Comparison of ENCODE assay signal across 8 cellular contexts in the genomic region with DNA sequence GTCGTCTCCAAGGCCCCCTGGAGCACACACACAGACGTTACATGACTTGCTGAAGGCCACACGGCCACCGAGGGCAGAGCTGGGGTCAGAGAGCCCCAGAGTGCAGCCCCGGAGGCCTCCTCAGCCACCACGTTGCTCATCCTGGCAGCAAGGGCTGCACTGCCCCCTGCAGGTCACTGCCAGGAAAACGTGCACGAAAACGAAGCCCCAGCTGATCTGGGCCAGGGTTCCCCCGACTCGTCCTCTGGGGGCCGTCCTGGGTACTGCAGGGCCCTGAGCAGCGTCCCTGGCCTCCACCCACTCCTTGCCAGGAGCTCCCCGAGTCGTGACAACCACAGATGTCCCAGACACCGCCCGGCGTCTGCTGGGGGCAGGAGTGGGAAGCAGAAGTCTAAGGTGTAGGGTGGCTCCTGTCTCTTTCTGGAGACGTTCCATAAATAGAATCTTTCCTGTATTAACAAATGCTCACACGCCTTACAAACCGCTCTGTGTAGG. TPM values are rescaled to one million over a fixed set of nuclear protein-coding genes. Genes with fewer than 3 reads are reported as not detected.
DNase-seq lines count a peak whose midpoint lies in the region; ATAC-seq and TF ChIP-seq lines count a peak whose summit lies in the region.

No MANE protein-coding gene starts in this region.

- H3K27me3 Mint-ChIP-seq in activated T-helper 1 cell treated with anti-CD3 and anti-CD28 coated beads, Interleukin-12 subunit alpha, Interleukin-12 subunit beta, Interleukin-2, Interleukin-4 antibody, amounts not matched to agents 30 ng/mL and 10 ng/mL and 1 ng/mL, durations not matched to agents 14 hours and 24 hours and 36 hours (ENCODE audit: insufficient read depth): no peaks in the 10 kb centered on the region
- H3K27me3 Mint-ChIP-seq in naive thymus-derived CD8-positive, alpha-beta T cell: no peaks in the 10 kb centered on the region
- no peaks in the 10 kb centered on the region for H3K27me3 Mint-ChIP-seq in stimulated activated naive B cell treated with anti-CD40 and anti-IgM and Interleukin-4, amounts not matched to agents 10 μg/mL and 1 μg/mL and 100 μg/mL, for 72 hours

- no peaks in the 10 kb centered on the region for H3K9me3 ChIP-seq in KOPT-K1 (ENCODE audit: insufficient read depth, low read length, poor library complexity, severe bottlenecking)
- H3K9me3 ChIP-seq in fibroblast of lung (ENCODE audit: control insufficient read depth, insufficient read depth, low read depth, low read length): no peaks in the 10 kb centered on the region

- peak overlapping the region; percentile 99 for H3K27ac Mint-ChIP-seq in activated T-helper 1 cell treated with anti-CD3 and anti-CD28 coated beads, Interleukin-12 subunit alpha, Interleukin-12 subunit beta, Interleukin-2, Interleukin-4 antibody, amounts not matched to agents 30 ng/mL and 10 ng/mL and 1 ng/mL, durations not matched to agents 14 hours and 24 hours and 36 hours
- peak overlapping the region; percentile 93 to 100 (median 100) for H3K27ac Mint-ChIP-seq in naive thymus-derived CD8-positive, alpha-beta T cell
- peak overlapping the region; percentile 97 for H3K27ac Mint-ChIP-seq in stimulated activated naive B cell treated with anti-CD40 and anti-IgM and Interleukin-4, amounts not matched to agents 10 μg/mL and 1 μg/mL and 100 μg/mL, for 72 hours

- H3K36me3 ChIP-seq in KOPT-K1 (ENCODE audit: insufficient read depth, low read length): no peaks in the 10 kb centered on the region
- H3K36me3 ChIP-seq in fibroblast of lung (ENCODE audit: control insufficient read depth, insufficient read depth, low read length): peaks cover 4% of the 10 kb centered on the region

- no peaks in the 10 kb centered on the region for H4K20me1 ChIP-seq in fibroblast of lung (ENCODE audit: control insufficient read depth, extremely low read depth, insufficient read depth, low read length)

- no peak overlapping the region for H2AFZ ChIP-seq in fibroblast of lung (ENCODE audit: low read length)

- no peak overlapping the region for H3K4me3 ChIP-seq in fibroblast of lung (replicated peaks in 1 of 4; ENCODE audit: control extremely low read depth in 1 of 4, insufficient read depth in 1 of 4, low read depth in 3 of 4, low read length in 4 of 4)

- DNase-seq in RPMI7951 (ENCODE audit: low read depth): peak; percentile 71
- DNase-seq in activated T-helper 1 cell treated with anti-CD3 and anti-CD28 coated beads, Interleukin-12 subunit alpha, Interleukin-12 subunit beta, Interleukin-2, Interleukin-4 antibody, amounts not matched to agents 30 ng/mL and 10 ng/mL and 1 ng/mL, durations not matched to agents 14 hours and 24 hours and 36 hours (ENCODE audit: low spot score): peak; percentile 90
- peak; percentile 75 to 82 for DNase-seq in fibroblast of lung (ENCODE audit: low read depth in 2 of 2)
- peak; percentile 86 to 95 (median 93) for DNase-seq in naive thymus-derived CD8-positive, alpha-beta T cell
- DNase-seq in stimulated activated naive B cell treated with anti-CD40 and anti-IgM and Interleukin-4, amounts not matched to agents 10 μg/mL and 1 μg/mL and 100 μg/mL, for 72 hours: peak; percentile 91

- no peaks in the 10 kb centered on the region for H3K27me3 ChIP-seq in fibroblast of lung (ENCODE audit: control insufficient read depth, insufficient read depth, low read length)

- ATAC-seq in naive thymus-derived CD8-positive, alpha-beta T cell: peak; percentile 43 to 48
- peak; percentile 47 to 51 for ATAC-seq in stimulated activated naive B cell treated with anti-CD40 and anti-IgM and Interleukin-4, amounts not matched to agents 10 μg/mL and 1 μg/mL and 100 μg/mL, for 72 hours (replicated peaks)
- no peak for ATAC-seq in GM21825 (IDR thresholded peaks at IDR 0.05; ENCODE audit: unreplicated experiment)

- H3K27ac ChIP-seq in KOPT-K1 (ENCODE audit: low read depth, low read length, poor library complexity, severe bottlenecking) (peak overlapping the region; percentile 58), fibroblast of lung (ENCODE audit: insufficient read depth, low read length) (peak overlapping the region; percentile 20)

- peaks cover 8% of the 10 kb centered on the region for H3K79me2 ChIP-seq in fibroblast of lung (ENCODE audit: control insufficient read depth, insufficient read depth, low read length)

- H3K4me2 ChIP-seq in fibroblast of lung (ENCODE audit: extremely low read depth, insufficient read depth, low read length): no peak overlapping the region

- no peak overlapping the region for H3K9ac ChIP-seq in fibroblast of lung (ENCODE audit: insufficient read depth, low read length)

- TF ChIP-seq CTCF in GM12873 (IDR thresholded peaks at IDR 0.05; ENCODE audit: insufficient read depth, low read depth, low read length, missing control alignments) (peak; percentile 100), fibroblast of lung (conservative IDR thresholded peaks at IDR 0.05 in 1 of 2, IDR thresholded peaks at IDR 0.05 in 1 of 2; ENCODE audit: low read depth in 1 of 2, low read length in 2 of 2) (peak; percentile 82 to 97)

- no peaks in the 10 kb centered on the region for H3K9me3 Mint-ChIP-seq in activated T-helper 1 cell treated with anti-CD3 and anti-CD28 coated beads, Interleukin-12 subunit alpha, Interleukin-12 subunit beta, Interleukin-2, Interleukin-4 antibody, amounts not matched to agents 30 ng/mL and 10 ng/mL and 1 ng/mL, durations not matched to agents 14 hours and 24 hours and 36 hours
- H3K9me3 Mint-ChIP-seq in naive thymus-derived CD8-positive, alpha-beta T cell: no peaks in the 10 kb centered on the region
- no peaks in the 10 kb centered on the region for H3K9me3 Mint-ChIP-seq in stimulated activated naive B cell treated with anti-CD40 and anti-IgM and Interleukin-4, amounts not matched to agents 10 μg/mL and 1 μg/mL and 100 μg/mL, for 72 hours

- POLR2A ChIA-PET in naive thymus-derived CD8-positive, alpha-beta T cell (lab: Charles Lee): interaction anchor here (0.6 to 4.4 kb wide), 17 partner anchors 11 to 758 kb away, joined by 3 to 55 read pairs (median 4); a partner anchor contains a TSS

- H3K4me3 Mint-ChIP-seq in activated T-helper 1 cell treated with anti-CD3 and anti-CD28 coated beads, Interleukin-12 subunit alpha, Interleukin-12 subunit beta, Interleukin-2, Interleukin-4 antibody, amounts not matched to agents 30 ng/mL and 10 ng/mL and 1 ng/mL, durations not matched to agents 14 hours and 24 hours and 36 hours: peak overlapping the region; percentile 81
- peak overlapping the region; percentile 76 to 97 (median 92) for H3K4me3 Mint-ChIP-seq in naive thymus-derived CD8-positive, alpha-beta T cell
- peak overlapping the region; percentile 79 to 93 for H3K4me3 Mint-ChIP-seq in stimulated activated naive B cell treated with anti-CD40 and anti-IgM and Interleukin-4, amounts not matched to agents 10 μg/mL and 1 μg/mL and 100 μg/mL, for 72 hours

- intact Hi-C loops in activated T-helper 1 cell treated with anti-CD3 and anti-CD28 coated beads, Interleukin-12 subunit alpha, Interleukin-12 subunit beta, Interleukin-2, Interleukin-4 antibody, amounts not matched to agents 30 ng/mL and 10 ng/mL and 1 ng/mL, durations not matched to agents 14 hours and 24 hours and 36 hours (cut with micrococcal nuclease): loop anchor here (1.0 kb wide), 3 partner anchors 21 to 215 kb away; a partner anchor contains a TSS

- H3K36me3 Mint-ChIP-seq in activated T-helper 1 cell treated with anti-CD3 and anti-CD28 coated beads, Interleukin-12 subunit alpha, Interleukin-12 subunit beta, Interleukin-2, Interleukin-4 antibody, amounts not matched to agents 30 ng/mL and 10 ng/mL and 1 ng/mL, durations not matched to agents 14 hours and 24 hours and 36 hours (ENCODE audit: low read depth): peaks cover 11% of the 10 kb centered on the region
- H3K36me3 Mint-ChIP-seq in naive thymus-derived CD8-positive, alpha-beta T cell: peaks cover 0 to 5% (median 1%) of the 10 kb centered on the region in 3 donors
- H3K36me3 Mint-ChIP-seq in stimulated activated naive B cell treated with anti-CD40 and anti-IgM and Interleukin-4, amounts not matched to agents 10 μg/mL and 1 μg/mL and 100 μg/mL, for 72 hours: peaks cover 12 to 27% of the 10 kb centered on the region in 2 donors

- peaks cover 50% of the 10 kb centered on the region for H3K4me1 Mint-ChIP-seq in activated T-helper 1 cell treated with anti-CD3 and anti-CD28 coated beads, Interleukin-12 subunit alpha, Interleukin-12 subunit beta, Interleukin-2, Interleukin-4 antibody, amounts not matched to agents 30 ng/mL and 10 ng/mL and 1 ng/mL, durations not matched to agents 14 hours and 24 hours and 36 hours (ENCODE audit: low read depth)
- H3K4me1 Mint-ChIP-seq in naive thymus-derived CD8-positive, alpha-beta T cell: peaks cover 24 to 60% (median 52%) of the 10 kb centered on the region in 4 donors
- H3K4me1 Mint-ChIP-seq in stimulated activated naive B cell treated with anti-CD40 and anti-IgM and Interleukin-4, amounts not matched to agents 10 μg/mL and 1 μg/mL and 100 μg/mL, for 72 hours: peaks cover 35 to 41% of the 10 kb centered on the region in 2 donors

- H3K4me1 ChIP-seq in fibroblast of lung (ENCODE audit: control insufficient read depth, extremely low read depth, insufficient read depth, low read length): peaks cover 7% of the 10 kb centered on the region

RNA-seq across cellular contexts. Expression of a gene that starts 3.4 kb away (rescaled TPM):
- total RNA-seq in RPMI7951 (2014; rRNA removed; shearing (Covaris generic)): 26.2 and 48.8 TPM in 2 replicates
- total RNA-seq in activated T-helper 1 cell treated with anti-CD3 and anti-CD28 coated beads, Interleukin-12 subunit alpha, Interleukin-12 subunit beta, Interleukin-2, Interleukin-4 antibody, amounts not matched to agents 30 ng/mL and 10 ng/mL and 1 ng/mL, durations not matched to agents 14 hours and 24 hours and 36 hours: 17.6 and 18.2 TPM in 2 replicates
- 30.1 and 36.0 TPM in 2 replicates for total RNA-seq in fibroblast of lung
- 1.7 and 2.0 TPM in 2 replicates for polyA plus RNA-seq in fibroblast of lung
- polyA plus RNA-seq in fibroblast of lung (2012): 6.9 and 11.7 TPM in 2 replicates
- polyA minus RNA-seq in fibroblast of lung (ENCODE audit: low replicate concordance): 1.1 and 2.8 TPM in 2 replicates
- 10 to 100 TPM; 31.5 to 33.0 TPM for total RNA-seq in naive thymus-derived CD8-positive, alpha-beta T cell
- polyA plus RNA-seq in naive thymus-derived CD8-positive, alpha-beta T cell: 10 to 100 TPM; 31.6 to 43.3 (median 42.3) TPM

RNA-seq across cellular contexts. Expression of a gene that starts 14.4 kb away (rescaled TPM):
- total RNA-seq in RPMI7951 (2014; rRNA removed; shearing (Covaris generic)): 0.12 TPM in 1 of 2 replicates, not detected in the other
- 0.18 and 0.27 TPM in 2 replicates for total RNA-seq in activated T-helper 1 cell treated with anti-CD3 and anti-CD28 coated beads, Interleukin-12 subunit alpha, Interleukin-12 subunit beta, Interleukin-2, Interleukin-4 antibody, amounts not matched to agents 30 ng/mL and 10 ng/mL and 1 ng/mL, durations not matched to agents 14 hours and 24 hours and 36 hours
- 0.17 and 0.26 TPM in 2 replicates for total RNA-seq in fibroblast of lung
- not detected in 2 replicates for polyA plus RNA-seq in fibroblast of lung
- polyA plus RNA-seq in fibroblast of lung (2012): 0.22 TPM in 1 of 2 replicates, not detected in the other
- polyA minus RNA-seq in fibroblast of lung (ENCODE audit: low replicate concordance): not detected in 2 replicates
- 1 to 10 TPM; 1.1 to 1.2 TPM for total RNA-seq in naive thymus-derived CD8-positive, alpha-beta T cell
- polyA plus RNA-seq in naive thymus-derived CD8-positive, alpha-beta T cell: under 1 TPM; 0.17 to 0.33 (median 0.17) TPM

RNA-seq across cellular contexts. Expression of a gene that starts 20.9 kb away (rescaled TPM):
- 56.4 and 61.8 TPM in 2 replicates for total RNA-seq in RPMI7951 (2014; rRNA removed; shearing (Covaris generic))
- 56.6 and 58.2 TPM in 2 replicates for total RNA-seq in activated T-helper 1 cell treated with anti-CD3 and anti-CD28 coated beads, Interleukin-12 subunit alpha, Interleukin-12 subunit beta, Interleukin-2, Interleukin-4 antibody, amounts not matched to agents 30 ng/mL and 10 ng/mL and 1 ng/mL, durations not matched to agents 14 hours and 24 hours and 36 hours
- total RNA-seq in fibroblast of lung: 65.0 and 72.5 TPM in 2 replicates
- 23.3 and 27.0 TPM in 2 replicates for polyA plus RNA-seq in fibroblast of lung
- 35.3 and 55.5 TPM in 2 replicates for polyA plus RNA-seq in fibroblast of lung (2012)
- polyA minus RNA-seq in fibroblast of lung (ENCODE audit: low replicate concordance): 55.3 and 76.4 TPM in 2 replicates
- total RNA-seq in naive thymus-derived CD8-positive, alpha-beta T cell: 10 to 100 TPM; 41.7 to 46.7 TPM
- polyA plus RNA-seq in naive thymus-derived CD8-positive, alpha-beta T cell: 10 to 100 TPM; 20.6 to 43.5 (median 27.9) TPM

RNA-seq across cellular contexts. Expression of a gene that starts 33.2 kb away (rescaled TPM):
- 1.3 and 3.6 TPM in 2 replicates for total RNA-seq in RPMI7951 (2014; rRNA removed; shearing (Covaris generic))
- 52.7 and 55.6 TPM in 2 replicates for total RNA-seq in activated T-helper 1 cell treated with anti-CD3 and anti-CD28 coated beads, Interleukin-12 subunit alpha, Interleukin-12 subunit beta, Interleukin-2, Interleukin-4 antibody, amounts not matched to agents 30 ng/mL and 10 ng/mL and 1 ng/mL, durations not matched to agents 14 hours and 24 hours and 36 hours
- total RNA-seq in fibroblast of lung: 0.17 TPM in 1 of 2 replicates, not detected in the other
- 0.35 TPM in 1 of 2 replicates, not detected in the other for polyA plus RNA-seq in fibroblast of lung
- polyA plus RNA-seq in fibroblast of lung (2012): 0.16 and 1.3 TPM in 2 replicates
- polyA minus RNA-seq in fibroblast of lung (ENCODE audit: low replicate concordance): not detected in 2 replicates
- total RNA-seq in naive thymus-derived CD8-positive, alpha-beta T cell: 10 to 100 TPM; 46.9 to 55.9 TPM
- polyA plus RNA-seq in naive thymus-derived CD8-positive, alpha-beta T cell: 100 to 1,000 TPM; 228 to 450 (median 333) TPM

RNA-seq across cellular contexts. Expression of a gene that starts 49.8 kb away (rescaled TPM):
- total RNA-seq in RPMI7951 (2014; rRNA removed; shearing (Covaris generic)): 0.10 TPM in 1 of 2 replicates, not detected in the other
- not detected in 2 replicates for total RNA-seq in activated T-helper 1 cell treated with anti-CD3 and anti-CD28 coated beads, Interleukin-12 subunit alpha, Interleukin-12 subunit beta, Interleukin-2, Interleukin-4 antibody, amounts not matched to agents 30 ng/mL and 10 ng/mL and 1 ng/mL, durations not matched to agents 14 hours and 24 hours and 36 hours
- 2.5 and 3.3 TPM in 2 replicates for total RNA-seq in fibroblast of lung
- polyA plus RNA-seq in fibroblast of lung: 0.02 and 0.28 TPM in 2 replicates
- 0.23 and 0.63 TPM in 2 replicates for polyA plus RNA-seq in fibroblast of lung (2012)
- polyA minus RNA-seq in fibroblast of lung (ENCODE audit: low replicate concordance): 0.59 and 0.85 TPM in 2 replicates
- total RNA-seq in naive thymus-derived CD8-positive, alpha-beta T cell: 1 to 10 TPM; 3.6 to 4.0 TPM
- polyA plus RNA-seq in naive thymus-derived CD8-positive, alpha-beta T cell: 1 to 10 TPM in 1 of 3 donors, under 1 TPM in 2; 0.30 to 1.8 (median 0.41) TPM
